ENCODE assay signal across 14 cellular contexts in the genomic region with DNA sequence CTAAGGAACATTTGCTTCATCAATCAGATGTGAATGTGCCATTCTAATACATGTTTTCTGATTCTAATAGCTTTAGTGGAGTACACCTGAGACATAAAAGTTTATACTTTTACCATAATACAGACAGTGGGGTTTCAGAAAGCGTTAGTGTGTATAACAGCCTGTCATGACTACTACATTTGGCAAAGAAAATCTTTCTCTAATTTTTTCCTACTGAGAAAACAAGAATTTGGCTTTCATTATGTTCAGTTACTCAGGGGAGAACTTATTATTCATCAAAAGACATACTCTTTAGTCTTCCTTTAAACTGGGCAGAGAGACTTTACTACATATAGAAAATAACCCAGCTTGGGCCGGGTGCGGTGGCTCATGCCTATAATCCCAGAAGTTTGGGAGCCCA.
DNase-seq lines count a peak whose midpoint lies in the region; ATAC-seq lines count a peak whose summit lies in the region.
"Had no signal": no experiment of that assay in that cellular context is flagged by ENCODE, and none has a peak within 500 bp of the region (broad histone marks: within the 10 kb centered on the region; RNA-seq: fewer than 3 reads in every experiment).

No MANE protein-coding gene starts in this region.

- intact Hi-C loops in left ventricle myocardium superior (cut with micrococcal nuclease) (no loop called here), left cardiac atrium (cut with DNase I) (no loop called here), sciatic nerve (cut with DNase I) (no loop called here)

- DNase-seq in left ventricle myocardium superior = no peak
- DNase-seq in left cardiac atrium = no peak
- DNase-seq in fibroblast of peridontal ligament (ENCODE audit: extremely low read depth) = peak; percentile 59
- DNase-seq in sciatic nerve (ENCODE audit: low spot score) = no peak
- no peak for DNase-seq in stimulated activated CD4-positive, alpha-beta T cell treated with anti-CD3 and anti-CD28 coated beads, Interleukin-4, amount 100 ng/mL, for 24 hours
- DNase-seq in stimulated activated CD4-positive, alpha-beta T cell treated with anti-CD3 and anti-CD28 coated beads, Interleukin-4, amount 100 ng/mL, for 4 hours = no peak
- DNase-seq: CD4-positive, alpha-beta memory T cell; DMS153; DMS79; GDM1; IMR-90 had no signal

- ATAC-seq in left ventricle myocardium superior (peak; percentile 13), left cardiac atrium (no peak), sciatic nerve (peak; percentile 36), GM19395 (IDR thresholded peaks at IDR 0.05; ENCODE audit: unreplicated experiment) (no peak)
- ATAC-seq: A549, K562 had no signal

Comparison
In these comparisons a context has a peak if more than half of its experiments do, and no peak if none do; other contexts are left out.
1. ATAC-seq: peak in left ventricle myocardium superior (single experiment) and sciatic nerve (single experiment); none in left cardiac atrium (0 of 2) and GM19395 (single experiment).